Comparison of ENCODE assay signal across 12 cellular contexts in the genomic region with DNA sequence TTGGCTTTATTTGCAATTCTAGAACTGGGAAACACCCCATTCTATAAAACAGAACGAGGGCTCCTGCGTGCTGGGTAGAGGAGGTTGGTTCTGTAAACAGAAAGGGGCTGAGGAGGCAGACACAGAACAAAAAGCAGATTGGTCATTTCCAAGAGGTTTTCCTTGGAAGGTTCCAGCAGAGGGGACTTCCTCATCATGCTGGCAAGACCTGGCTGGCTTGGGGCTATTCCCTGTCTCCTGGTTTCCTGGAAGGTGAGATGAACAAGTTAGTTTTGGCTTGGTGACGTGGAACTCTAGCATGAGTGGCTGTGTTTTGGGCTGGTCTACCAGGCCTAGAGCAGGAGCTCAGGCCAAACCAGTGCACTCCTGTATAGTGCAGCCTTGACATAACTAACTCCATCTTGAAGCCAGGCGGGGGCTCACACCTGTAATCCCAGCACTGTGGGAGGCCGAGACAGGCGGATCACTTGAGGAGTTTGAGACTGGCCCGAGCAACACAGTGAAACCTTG. TPM values are rescaled to one million over a fixed set of nuclear protein-coding genes. Genes with fewer than 3 reads are reported as not detected.
DNase-seq lines count a peak whose midpoint lies in the region; ATAC-seq and TF ChIP-seq lines count a peak whose summit lies in the region.
"Had no signal": no experiment of that assay in that cellular context is flagged by ENCODE, and none has a peak within 500 bp of the region (broad histone marks: within the 10 kb centered on the region; RNA-seq: fewer than 3 reads in every experiment).

No MANE protein-coding gene starts in this region.

- no peak for ATAC-seq in GM21529 (IDR thresholded peaks at IDR 0.05; ENCODE audit: unreplicated experiment)
- ATAC-seq in GM21526 (IDR thresholded peaks at IDR 0.05; ENCODE audit: low FRiP score, unreplicated experiment): no peak
- ATAC-seq: psoas muscle had no signal

- intact Hi-C loops in mammary epithelial cell (cut with micrococcal nuclease): loop anchor here (1.0 to 2.0 kb wide), 2 partner anchors 10 to 26 kb away; a partner anchor contains a TSS

- in situ Hi-C loops in mammary epithelial cell (cut with MboI; ENCODE audit: low sequenced_read_pairs in 2 of 2): no loop called here

- CTCF ChIA-PET in mammary epithelial cell (lab: Charles Lee; ENCODE audit: low non-redundant PET): no interaction called here

- no peak for TF ChIP-seq CTCF in mammary epithelial cell (conservative IDR thresholded peaks at IDR 0.05 in 1 of 2, IDR thresholded peaks at IDR 0.05 in 1 of 2; ENCODE audit: extremely low read depth in 1 of 2, insufficient read depth in 1 of 2, low read depth in 1 of 2, low read length in 2 of 2)

- peak overlapping the region; percentile 56 for H2AFZ ChIP-seq in mammary epithelial cell (ENCODE audit: low read depth, low read length)

- H3K9ac ChIP-seq in NT2/D1 (ENCODE audit: insufficient read length, low read depth): peak overlapping the region; percentile 26
- H3K9ac ChIP-seq in mammary epithelial cell (ENCODE audit: insufficient read depth, low read length): peak overlapping the region; percentile 61
- H3K9ac ChIP-seq: KMS-11 had no signal

- no peak overlapping the region for H3K4me3 ChIP-seq in NT2/D1 (ENCODE audit: insufficient read length, low read depth)
- H3K4me3 ChIP-seq in mammary epithelial cell (replicated peaks in 1 of 3; ENCODE audit: insufficient read depth in 1 of 3, low read depth in 2 of 3, low read length in 3 of 3): no peak overlapping the region
- H3K4me3 ChIP-seq: psoas muscle had no signal

- peak overlapping the region; percentile 45 for H3K4me2 ChIP-seq in mammary epithelial cell (ENCODE audit: insufficient read depth, low read depth, low read length)
- H3K4me2 ChIP-seq: KMS-11 had no signal

- DNase-seq in EL (peak; percentile 29), NT2/D1 (ENCODE audit: low read depth, low spot score) (no peak), mammary epithelial cell (peak; percentile 89), lung microvascular endothelial cell (ENCODE audit: low read depth in 2 of 2) (peak; percentile 16 to 35), D341Med (ENCODE audit: low spot score) (no peak), inferior parietal cortex (ENCODE audit: extremely low spot score) (no peak)
- DNase-seq: CD8-positive, alpha-beta memory T cell; NCI-H2029 treated with DMSO at 0.1 percent for 48 hours; psoas muscle had no signal

- H3K79me2 ChIP-seq in mammary epithelial cell (ENCODE audit: insufficient read depth, low read length): no peaks in the 10 kb centered on the region

- WGBS in mammary epithelial cell (ENCODE audit: low coverage, missing lambda C conversion rate): 0% methylated on average over 5 of the region's 7 CpGs

- BruUV-seq in mammary epithelial cell (replicated peaks; lab: Mats Ljungman, UMichigan): no TSS peak

- H3K27me3 ChIP-seq in NT2/D1 (ENCODE audit: insufficient read depth, insufficient read length) (no peaks in the 10 kb centered on the region), mammary epithelial cell (ENCODE audit: insufficient read depth, low read length) (no peaks in the 10 kb centered on the region)

- dilution Hi-C loops in mammary epithelial cell (cut with HindIII; ENCODE audit: low sequenced_read_pairs): no loop called here

- H3K9me3 ChIP-seq in NT2/D1 (ENCODE audit: insufficient read depth, low read length) (no peaks in the 10 kb centered on the region), mammary epithelial cell (replicated peaks; ENCODE audit: insufficient read depth, low read length) (no peaks in the 10 kb centered on the region)
- H3K9me3 ChIP-seq: psoas muscle had no signal

- peak overlapping the region; percentile 95 for H3K27ac ChIP-seq in mammary epithelial cell (ENCODE audit: insufficient read depth, low read depth, low read length)
- H3K27ac ChIP-seq: KMS-11, psoas muscle had no signal

- H4K20me1 ChIP-seq in mammary epithelial cell (ENCODE audit: insufficient read depth, low read length): no peaks in the 10 kb centered on the region

- H3K36me3 ChIP-seq in NT2/D1 (ENCODE audit: insufficient read depth, insufficient read length, low read length) (no peaks in the 10 kb centered on the region), mammary epithelial cell (ENCODE audit: insufficient read depth, low read length) (no peaks in the 10 kb centered on the region)

- H3K4me1 ChIP-seq in NT2/D1 (ENCODE audit: insufficient read depth, insufficient read length) (peaks cover 12% of the 10 kb centered on the region), mammary epithelial cell (ENCODE audit: insufficient read depth, low read length) (peaks cover 31% of the 10 kb centered on the region)
- H3K4me1 ChIP-seq: psoas muscle had no signal

RNA-seq across cellular contexts. Expression of a gene that starts 26.1 kb away (rescaled TPM):
- 100 to 1,000 TPM; 151 to 157 TPM for total RNA-seq in mammary epithelial cell
- polyA plus RNA-seq in mammary epithelial cell: 75.6 TPM
- 39.8 TPM for polyA minus RNA-seq in mammary epithelial cell
- total RNA-seq in lung microvascular endothelial cell: 87.4 and 100 TPM in 2 replicates

Comparison
In these comparisons a context has a peak if more than half of its experiments do, and no peak if none do; other contexts are left out.
1. DNase-seq: peak in EL (single experiment), mammary epithelial cell (single experiment) and lung microvascular endothelial cell (2 of 2); none in NT2/D1 (single experiment), D341Med (single experiment) and inferior parietal cortex (single experiment).